In genomic region chr2:134712334-134712733, GRCh38 we compare ENCODE assay signal across 1 cellular context.
TF ChIP-seq lines count a peak whose summit lies in the region.

No MANE protein-coding gene starts in this region.

TF ChIP-seq in K562, 482 proteins besides CTCF, POLR2A, EP300 and RAD21 (continued from another document):
- no peak for TF ChIP-seq UBTF (IDR thresholded peaks at IDR 0.05; ENCODE audit: borderline replicate concordance in 1 of 2, low read depth in 2 of 2, low read length in 2 of 2)
- no peak for TF ChIP-seq BRF1 (IDR thresholded peaks at IDR 0.05; ENCODE audit: borderline replicate concordance, extremely low read depth, insufficient read length)
- TF ChIP-seq COPS2 (conservative IDR thresholded peaks at IDR 0.05): no peak
- no peak for TF ChIP-seq SMARCA4 (IDR thresholded peaks at IDR 0.05)
- TF ChIP-seq POLR2G (IDR thresholded peaks at IDR 0.05; ENCODE audit: low read depth, low read length): no peak
